ENCODE assay signal across 9 cellular contexts in the genomic region with DNA sequence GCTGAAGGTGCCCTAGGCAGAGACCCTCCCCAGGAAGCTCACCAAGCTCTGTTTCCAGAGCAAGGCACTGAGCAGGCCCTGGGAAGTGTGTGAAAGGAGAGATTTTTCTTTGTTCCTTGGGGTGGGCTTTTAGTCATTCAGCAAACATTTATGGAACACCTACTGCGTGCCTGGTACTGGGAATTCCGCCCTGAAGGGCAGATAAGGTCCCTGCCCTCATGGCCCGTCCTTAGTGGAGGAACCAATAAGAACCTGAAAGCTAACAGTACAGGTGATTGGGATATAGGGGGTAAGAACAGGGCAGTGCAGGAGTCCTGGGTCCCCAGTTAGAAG. TPM values are rescaled to one million over a fixed set of nuclear protein-coding genes. Genes with fewer than 3 reads are reported as not detected.
DNase-seq lines count a peak whose midpoint lies in the region; ATAC-seq and TF ChIP-seq lines count a peak whose summit lies in the region.
"Had no signal": no experiment of that assay in that cellular context is flagged by ENCODE, and none has a peak within 500 bp of the region (broad histone marks: within the 10 kb centered on the region; RNA-seq: fewer than 3 reads in every experiment).

No MANE protein-coding gene starts in this region.

- TF ChIP-seq POLR2A in HCT116 (IDR thresholded peaks at IDR 0.05; ENCODE audit: borderline replicate concordance, extremely low read depth, insufficient read depth, insufficient read length): no peak

- no peaks in the 10 kb centered on the region for H3K27me3 ChIP-seq in HCT116 (ENCODE audit: insufficient read depth, low read length)

- H3K9ac ChIP-seq in HCT116 (ENCODE audit: low read length): peak overlapping the region; percentile 97

- ATAC-seq in HCT116: peak; percentile 4
- ATAC-seq in WTC11: no peak; the same call in 1 of the 2 replicates
- ATAC-seq in HG02884 (IDR thresholded peaks at IDR 0.05; ENCODE audit: unreplicated experiment): no peak

- CTCF ChIA-PET in HCT116 (lab: Charles Lee) (no interaction called here), WTC11 (lab: Charles Lee) (interaction anchor here (1.0 kb wide), 2 partner anchors 64 to 114 kb away, joined by 3 to 4 read pairs; partner anchors contain the start of gene PPP1CA)

- H2AFZ ChIP-seq in HCT116 (ENCODE audit: low read depth, low read length, poor library complexity, severe bottlenecking): no peak overlapping the region

- no peaks in the 10 kb centered on the region for H3K36me3 ChIP-seq in HCT116 (ENCODE audit: control insufficient read depth in 1 of 2, insufficient read depth in 2 of 2, low read length in 2 of 2)

- H3K79me2 ChIP-seq in HCT116 (ENCODE audit: insufficient read depth, low read length): peaks cover 15% of the 10 kb centered on the region; the same call in 1 of the 2 replicates

- 0 out of 2 replicates have a peak, but pooled peaks cover 4% of the 10 kb centered on the region for H3K27me3 Mint-ChIP-seq in WTC11 (ENCODE audit: low read depth)
- H3K27me3 Mint-ChIP-seq in glutamatergic neuron (ENCODE audit: unreplicated experiment): peaks cover 4% of the 10 kb centered on the region

- no TSS peak for BruUV-seq in HCT116 (replicated peaks; lab: Mats Ljungman, UMichigan)

- H3K4me1 ChIP-seq in HCT116 (ENCODE audit: control insufficient read depth in 1 of 2, insufficient read depth in 2 of 2, low read length in 2 of 2): peaks cover 35 to 59% of the 10 kb centered on the region in 2 experiments

- intact Hi-C loops in HCT116 (cut with micrococcal nuclease): loop anchor here (2.0 to 5.0 kb wide), 2 partner anchors 36 to 113 kb away; partner anchors contain the start of genes POLD4 and RPS6KB2

- peak overlapping the region; percentile 79 for H3K4me3 Mint-ChIP-seq in WTC11
- peak overlapping the region; percentile 82 for H3K4me3 Mint-ChIP-seq in glutamatergic neuron (ENCODE audit: unreplicated experiment)

- H4K20me1 ChIP-seq in HCT116 (ENCODE audit: insufficient read depth): no peaks in the 10 kb centered on the region

- no peak for TF ChIP-seq CTCF in HCT116 (IDR thresholded peaks at IDR 0.05 in 2 of 3, conservative IDR thresholded peaks at IDR 0.05 in 1 of 3; ENCODE audit: borderline replicate concordance in 1 of 3, insufficient read depth in 1 of 3, low read depth in 2 of 3, low read length in 2 of 3)
- no peak for TF ChIP-seq CTCF in WTC11 (IDR thresholded peaks at IDR 0.05)
- TF ChIP-seq CTCF in glutamatergic neuron (IDR thresholded peaks at IDR 0.05; ENCODE audit: partially characterized antibody, unreplicated experiment): no peak

- POLR2A ChIA-PET in HCT116 (lab: Charles Lee) (no interaction called here), WTC11 (lab: Charles Lee) (interaction anchor here (0.6 to 1.1 kb wide), 4 partner anchors 91 to 1163 kb away, joined by 3 to 4 read pairs (median 3); partner anchors contain the start of gene POLD4)

- H3K9me2 ChIP-seq in HCT116 (ENCODE audit: insufficient read depth): no peaks in the 10 kb centered on the region

- H3K27ac ChIP-seq in HCT116 (ENCODE audit: low read depth, low read length) (peak overlapping the region; percentile 98), skin epidermis (peak overlapping the region; percentile 13 to 99 (median 92))

- TF ChIP-seq RAD21 in HCT116 (IDR thresholded peaks at IDR 0.05; ENCODE audit: low read depth): no peak

- H3K27ac Mint-ChIP-seq in WTC11 (peak overlapping the region; percentile 63), glutamatergic neuron (ENCODE audit: unreplicated experiment) (peak overlapping the region; percentile 55)

- H3K36me3 Mint-ChIP-seq in WTC11: no peaks in the 10 kb centered on the region
- no peaks in the 10 kb centered on the region for H3K36me3 Mint-ChIP-seq in glutamatergic neuron (ENCODE audit: unreplicated experiment)

- H3K4me2 ChIP-seq in HCT116 (ENCODE audit: low read length): peak overlapping the region; percentile 100

- H3K9me3 Mint-ChIP-seq in WTC11 (no peaks in the 10 kb centered on the region), glutamatergic neuron (ENCODE audit: unreplicated experiment) (peaks cover 6% of the 10 kb centered on the region)

- RAD21 ChIA-PET in HCT116 (lab: Charles Lee; ENCODE audit: low non-redundant PET in 1 of 2, low total read pairs in 2 of 2, uncharacterized antibody in 2 of 2, unreplicated experiment in 2 of 2): interaction anchor here in 1 of 2 experiments (0.6 kb wide), 1 partner anchor 73 kb away, joined by 3 read pairs; the partner anchor contains the start of gene RAD9A

- peak overlapping the region; percentile 87 to 96 for H3K4me3 ChIP-seq in HCT116 (replicated peaks in 1 of 2; ENCODE audit: low read depth in 1 of 2, low read length in 2 of 2)
- peak overlapping the region; percentile 37 to 53 (median 45) for H3K4me3 ChIP-seq in skin epidermis

- no peaks in the 10 kb centered on the region for H3K9me3 ChIP-seq in HCT116 (ENCODE audit: control insufficient read depth in 1 of 2, insufficient read depth in 1 of 2, low read depth in 1 of 2, low read length in 2 of 2)

- DNase-seq in HCT116 (ENCODE audit: low read depth, low spot score): no peak
- no peak for DNase-seq in WTC11 (ENCODE audit: low spot score)
- no peak for DNase-seq in glutamatergic neuron
- no peak for DNase-seq in KG1 (lab: John Stamatoyannopoulos, UW)
- DNase-seq in GDM1 (lab: John Stamatoyannopoulos, UW): no peak
- DNase-seq in NAMALWA (ENCODE audit: low spot score): no peak

- H3K4me1 Mint-ChIP-seq in WTC11 (peaks cover 23% of the 10 kb centered on the region), glutamatergic neuron (ENCODE audit: low read depth, unreplicated experiment) (peaks cover 4% of the 10 kb centered on the region)

TF ChIP-seq in HCT116, 20 proteins besides CTCF, POLR2A, EP300 and RAD21 (continues in another document):
- TF ChIP-seq SIN3A (IDR thresholded peaks at IDR 0.05; ENCODE audit: low read depth) (no peak), ZNF274 (IDR thresholded peaks at IDR 0.05; ENCODE audit: low read depth, low read length) (no peak), POLR2AphosphoS5 (IDR thresholded peaks at IDR 0.05; ENCODE audit: low read depth, low read length) (no peak), FOSL1 (IDR thresholded peaks at IDR 0.05; ENCODE audit: low read depth) (no peak), EZH2 (IDR thresholded peaks at IDR 0.05) (no peak), CBX3 (IDR thresholded peaks at IDR 0.05; ENCODE audit: low read depth) (no peak), ZBTB33 (IDR thresholded peaks at IDR 0.05; ENCODE audit: extremely low read depth, insufficient replicate concordance, low read length) (no peak), ZFX (IDR thresholded peaks at IDR 0.05) (no peak)

TF ChIP-seq in WTC11, 78 proteins besides CTCF, POLR2A, EP300 and RAD21:
- TF ChIP-seq NR1H2 (CRISPR knock-in tag; IDR thresholded peaks at IDR 0.05) (no peak), SOX15 (CRISPR knock-in tag; IDR thresholded peaks at IDR 0.05) (no peak), HMGA2 (CRISPR knock-in tag; IDR thresholded peaks at IDR 0.05) (no peak), FOXP1 (CRISPR knock-in tag; IDR thresholded peaks at IDR 0.05; ENCODE audit: borderline replicate concordance) (no peak), ZNF232 (CRISPR knock-in tag; IDR thresholded peaks at IDR 0.05) (0 out of 2 replicates have a peak, but pooled peaks have one; percentile 11), ZNF263 (CRISPR knock-in tag; IDR thresholded peaks at IDR 0.05; ENCODE audit: low read depth) (no peak), TEAD4 (CRISPR knock-in tag; IDR thresholded peaks at IDR 0.05) (no peak), E2F4 (CRISPR knock-in tag; IDR thresholded peaks at IDR 0.05; ENCODE audit: borderline replicate concordance, low read depth) (no peak)

RNA-seq across cellular contexts. Expression of gene TMEM134, which starts 3.9 kb away (rescaled TPM):
- total RNA-seq in HCT116 (2021; ENCODE audit: unreplicated experiment) (44.2 TPM), WTC11 (2021) (55.6 to 61.1 TPM (median 59.6 TPM) in 3 replicates), glutamatergic neuron (ENCODE audit: unreplicated experiment) (41.9 TPM)
- polyA plus RNA-seq in HCT116 (2012): 42.4 and 52.3 TPM in 2 replicates

RNA-seq across cellular contexts. Expression of gene CABP4, which starts 10.0 kb away (rescaled TPM):
- total RNA-seq in HCT116 (2021; ENCODE audit: unreplicated experiment) (not detected), WTC11 (2021) (0.09 to 0.23 TPM in 2 of 3 replicates, not detected in the other), glutamatergic neuron (ENCODE audit: unreplicated experiment) (not detected)
- 0.08 TPM in 1 of 2 replicates, not detected in the other for polyA plus RNA-seq in HCT116 (2012)
- total RNA-seq: HT1080 had no signal

RNA-seq across cellular contexts. Expression of gene GPR152, which starts 12.6 kb away (rescaled TPM):
- total RNA-seq in HCT116 (2021; ENCODE audit: unreplicated experiment) (not detected), WTC11 (2021) (not detected in 3 replicates), glutamatergic neuron (ENCODE audit: unreplicated experiment) (not detected)
- not detected in 2 replicates for polyA plus RNA-seq in HCT116 (2012)
- total RNA-seq: HT1080 had no signal

RNA-seq across cellular contexts. Expression of gene AIP, which starts 17.7 kb away (rescaled TPM):
- total RNA-seq in HCT116 (2021; ENCODE audit: unreplicated experiment): 61.0 TPM
- polyA plus RNA-seq in HCT116 (2012): 83.5 and 95.5 TPM in 2 replicates
- 32.8 to 42.1 TPM (median 40.0 TPM) in 3 replicates for total RNA-seq in WTC11 (2021)
- 43.0 TPM for total RNA-seq in glutamatergic neuron (ENCODE audit: unreplicated experiment)

RNA-seq across cellular contexts. Expression of gene CORO1B, which starts 21.9 kb away (rescaled TPM):
- total RNA-seq in HCT116 (2021; ENCODE audit: unreplicated experiment) (94.5 TPM), WTC11 (2021) (100 to 109 TPM (median 102 TPM) in 3 replicates), glutamatergic neuron (ENCODE audit: unreplicated experiment) (88.8 TPM)
- 96.4 and 118 TPM in 2 replicates for polyA plus RNA-seq in HCT116 (2012)
